In the genomic region with DNA sequence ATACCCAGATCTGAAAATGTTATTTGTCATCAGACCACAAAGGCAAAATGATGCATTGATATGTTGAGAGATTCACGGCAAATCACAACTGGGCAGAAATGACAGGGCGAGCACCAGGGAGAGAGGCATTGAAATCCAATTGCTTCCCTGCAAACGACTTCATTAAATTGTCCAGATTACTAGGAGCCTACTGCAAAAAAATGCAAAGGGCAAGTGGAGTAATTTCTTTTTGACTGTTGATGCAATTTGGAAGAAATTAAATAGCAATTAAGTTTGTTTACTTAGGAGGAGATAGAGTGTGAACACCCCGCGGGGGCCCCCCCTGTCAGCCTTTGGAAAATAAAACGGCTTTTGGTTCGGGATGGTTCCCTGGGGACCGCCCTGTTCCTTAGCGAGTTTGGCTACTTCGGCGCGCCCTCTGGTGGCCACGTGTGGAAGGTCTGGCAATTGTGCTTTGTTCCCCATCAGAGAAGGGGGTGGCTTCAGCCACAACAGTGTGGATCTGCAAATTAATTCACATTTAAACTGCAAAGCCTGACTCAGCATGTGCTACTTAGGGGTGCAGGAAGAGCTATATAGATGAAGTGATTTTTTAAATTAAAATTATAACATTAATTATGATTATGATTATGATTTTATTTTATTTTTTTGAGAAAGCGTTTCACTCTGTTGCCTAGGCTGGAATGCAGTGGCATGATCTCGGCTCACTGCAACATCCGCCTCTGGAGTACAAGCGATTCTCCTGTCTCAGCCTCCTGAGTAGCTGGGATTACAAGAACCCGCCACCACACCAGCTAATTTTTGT, we compare ENCODE assay signal across 1 cellular context.
TF ChIP-seq lines count a peak whose summit lies in the region.

No MANE protein-coding gene starts in this region.

TF ChIP-seq in K562, 482 proteins besides CTCF, POLR2A, EP300 and RAD21 (continued from another document):
- TF ChIP-seq, protein P1, sequence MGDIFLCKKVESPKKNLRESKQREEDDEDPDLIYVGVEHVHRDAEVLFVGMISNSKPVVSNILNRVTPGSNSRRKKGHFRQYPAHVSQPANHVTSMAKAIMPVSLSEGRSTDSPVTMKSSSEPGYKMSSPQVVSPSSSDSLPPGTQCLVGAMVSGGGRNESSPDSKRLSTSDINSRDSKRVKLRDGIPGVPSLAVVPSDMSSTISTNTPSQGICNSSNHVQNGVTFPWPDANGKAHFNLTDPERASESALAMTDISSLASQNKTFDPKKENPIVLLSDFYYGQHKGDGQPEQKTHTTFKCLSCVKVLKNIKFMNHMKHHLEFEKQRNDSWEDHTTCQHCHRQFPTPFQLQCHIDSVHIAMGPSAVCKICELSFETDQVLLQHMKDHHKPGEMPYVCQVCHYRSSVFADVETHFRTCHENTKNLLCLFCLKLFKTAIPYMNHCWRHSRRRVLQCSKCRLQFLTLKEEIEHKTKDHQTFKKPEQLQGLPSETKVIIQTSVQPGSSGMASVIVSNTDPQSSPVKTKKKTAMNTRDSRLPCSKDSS (IDR thresholded peaks at IDR 0.05; ENCODE audit: low read depth, partially characterized antibody) = no peak
- TF ChIP-seq, protein P2, sequence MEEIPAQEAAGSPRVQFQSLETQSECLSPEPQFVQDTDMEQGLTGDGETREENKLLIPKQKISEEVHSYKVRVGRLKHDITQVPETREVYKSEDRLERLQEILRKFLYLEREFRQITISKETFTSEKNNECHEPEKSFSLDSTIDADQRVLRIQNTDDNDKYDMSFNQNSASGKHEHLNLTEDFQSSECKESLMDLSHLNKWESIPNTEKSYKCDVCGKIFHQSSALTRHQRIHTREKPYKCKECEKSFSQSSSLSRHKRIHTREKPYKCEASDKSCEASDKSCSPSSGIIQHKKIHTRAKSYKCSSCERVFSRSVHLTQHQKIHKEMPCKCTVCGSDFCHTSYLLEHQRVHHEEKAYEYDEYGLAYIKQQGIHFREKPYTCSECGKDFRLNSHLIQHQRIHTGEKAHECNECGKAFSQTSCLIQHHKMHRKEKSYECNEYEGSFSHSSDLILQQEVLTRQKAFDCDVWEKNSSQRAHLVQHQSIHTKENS (CRISPR knock-in tag; IDR thresholded peaks at IDR 0.05) = no peak
- TF ChIP-seq ADNP (tag; IDR thresholded peaks at IDR 0.05) = no peak
- TF ChIP-seq SMC3 (conservative IDR thresholded peaks at IDR 0.05; ENCODE audit: insufficient read depth, low read depth, low read length) = peak; percentile 84
- 0 out of 2 replicates have a peak, but pooled peaks have one; percentile 19 for TF ChIP-seq SOX6 (IDR thresholded peaks at IDR 0.05)
- TF ChIP-seq PTRF (tag; IDR thresholded peaks at IDR 0.05) = no peak
- TF ChIP-seq ZNF217 (CRISPR knock-in tag; IDR thresholded peaks at IDR 0.05) = no peak
- TF ChIP-seq BRF1 (IDR thresholded peaks at IDR 0.05; ENCODE audit: borderline replicate concordance, extremely low read depth, insufficient read length) = no peak
- TF ChIP-seq CEBPB (tag; IDR thresholded peaks at IDR 0.05) = no peak
- TF ChIP-seq, protein P3, sequence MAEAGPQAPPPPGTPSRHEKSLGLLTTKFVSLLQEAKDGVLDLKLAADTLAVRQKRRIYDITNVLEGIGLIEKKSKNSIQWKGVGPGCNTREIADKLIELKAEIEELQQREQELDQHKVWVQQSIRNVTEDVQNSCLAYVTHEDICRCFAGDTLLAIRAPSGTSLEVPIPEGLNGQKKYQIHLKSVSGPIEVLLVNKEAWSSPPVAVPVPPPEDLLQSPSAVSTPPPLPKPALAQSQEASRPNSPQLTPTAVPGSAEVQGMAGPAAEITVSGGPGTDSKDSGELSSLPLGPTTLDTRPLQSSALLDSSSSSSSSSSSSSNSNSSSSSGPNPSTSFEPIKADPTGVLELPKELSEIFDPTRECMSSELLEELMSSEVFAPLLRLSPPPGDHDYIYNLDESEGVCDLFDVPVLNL (CRISPR knock-in tag; IDR thresholded peaks at IDR 0.05; ENCODE audit: low read depth) = no peak
- TF ChIP-seq RCOR1 (IDR thresholded peaks at IDR 0.05; ENCODE audit: borderline replicate concordance in 1 of 2, low read depth in 2 of 2, low read length in 2 of 2) = peak in 1 of 2 experiments; percentile 33; a peak in 1 of 4 replicates
- TF ChIP-seq, protein P4, sequence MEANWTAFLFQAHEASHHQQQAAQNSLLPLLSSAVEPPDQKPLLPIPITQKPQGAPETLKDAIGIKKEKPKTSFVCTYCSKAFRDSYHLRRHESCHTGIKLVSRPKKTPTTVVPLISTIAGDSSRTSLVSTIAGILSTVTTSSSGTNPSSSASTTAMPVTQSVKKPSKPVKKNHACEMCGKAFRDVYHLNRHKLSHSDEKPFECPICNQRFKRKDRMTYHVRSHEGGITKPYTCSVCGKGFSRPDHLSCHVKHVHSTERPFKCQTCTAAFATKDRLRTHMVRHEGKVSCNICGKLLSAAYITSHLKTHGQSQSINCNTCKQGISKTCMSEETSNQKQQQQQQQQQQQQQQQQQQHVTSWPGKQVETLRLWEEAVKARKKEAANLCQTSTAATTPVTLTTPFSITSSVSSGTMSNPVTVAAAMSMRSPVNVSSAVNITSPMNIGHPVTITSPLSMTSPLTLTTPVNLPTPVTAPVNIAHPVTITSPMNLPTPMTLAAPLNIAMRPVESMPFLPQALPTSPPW (CRISPR knock-in tag; IDR thresholded peaks at IDR 0.05) = peak; percentile 94
- TF ChIP-seq NRF1 (conservative IDR thresholded peaks at IDR 0.05 in 1 of 2, IDR thresholded peaks at IDR 0.05 in 1 of 2) = no peak
- TF ChIP-seq PHB (CRISPR knock-in tag; IDR thresholded peaks at IDR 0.05) = no peak
- TF ChIP-seq, protein P5, sequence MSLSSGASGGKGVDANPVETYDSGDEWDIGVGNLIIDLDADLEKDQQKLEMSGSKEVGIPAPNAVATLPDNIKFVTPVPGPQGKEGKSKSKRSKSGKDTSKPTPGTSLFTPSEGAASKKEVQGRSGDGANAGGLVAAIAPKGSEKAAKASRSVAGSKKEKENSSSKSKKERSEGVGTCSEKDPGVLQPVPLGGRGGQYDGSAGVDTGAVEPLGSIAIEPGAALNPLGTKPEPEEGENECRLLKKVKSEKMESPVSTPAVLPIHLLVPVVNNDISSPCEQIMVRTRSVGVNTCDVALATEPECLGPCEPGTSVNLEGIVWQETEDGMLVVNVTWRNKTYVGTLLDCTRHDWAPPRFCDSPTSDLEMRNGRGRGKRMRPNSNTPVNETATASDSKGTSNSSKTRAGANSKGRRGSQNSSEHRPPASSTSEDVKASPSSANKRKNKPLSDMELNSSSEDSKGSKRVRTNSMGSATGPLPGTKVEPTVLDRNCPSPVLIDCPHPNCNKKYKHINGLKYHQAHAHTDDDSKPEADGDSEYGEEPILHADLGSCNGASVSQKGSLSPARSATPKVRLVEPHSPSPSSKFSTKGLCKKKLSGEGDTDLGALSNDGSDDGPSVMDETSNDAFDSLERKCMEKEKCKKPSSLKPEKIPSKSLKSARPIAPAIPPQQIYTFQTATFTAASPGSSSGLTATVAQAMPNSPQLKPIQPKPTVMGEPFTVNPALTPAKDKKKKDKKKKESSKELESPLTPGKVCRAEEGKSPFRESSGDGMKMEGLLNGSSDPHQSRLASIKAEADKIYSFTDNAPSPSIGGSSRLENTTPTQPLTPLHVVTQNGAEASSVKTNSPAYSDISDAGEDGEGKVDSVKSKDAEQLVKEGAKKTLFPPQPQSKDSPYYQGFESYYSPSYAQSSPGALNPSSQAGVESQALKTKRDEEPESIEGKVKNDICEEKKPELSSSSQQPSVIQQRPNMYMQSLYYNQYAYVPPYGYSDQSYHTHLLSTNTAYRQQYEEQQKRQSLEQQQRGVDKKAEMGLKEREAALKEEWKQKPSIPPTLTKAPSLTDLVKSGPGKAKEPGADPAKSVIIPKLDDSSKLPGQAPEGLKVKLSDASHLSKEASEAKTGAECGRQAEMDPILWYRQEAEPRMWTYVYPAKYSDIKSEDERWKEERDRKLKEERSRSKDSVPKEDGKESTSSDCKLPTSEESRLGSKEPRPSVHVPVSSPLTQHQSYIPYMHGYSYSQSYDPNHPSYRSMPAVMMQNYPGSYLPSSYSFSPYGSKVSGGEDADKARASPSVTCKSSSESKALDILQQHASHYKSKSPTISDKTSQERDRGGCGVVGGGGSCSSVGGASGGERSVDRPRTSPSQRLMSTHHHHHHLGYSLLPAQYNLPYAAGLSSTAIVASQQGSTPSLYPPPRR (CRISPR knock-in tag; IDR thresholded peaks at IDR 0.05; ENCODE audit: borderline replicate concordance) = no peak
- TF ChIP-seq, protein P6, sequence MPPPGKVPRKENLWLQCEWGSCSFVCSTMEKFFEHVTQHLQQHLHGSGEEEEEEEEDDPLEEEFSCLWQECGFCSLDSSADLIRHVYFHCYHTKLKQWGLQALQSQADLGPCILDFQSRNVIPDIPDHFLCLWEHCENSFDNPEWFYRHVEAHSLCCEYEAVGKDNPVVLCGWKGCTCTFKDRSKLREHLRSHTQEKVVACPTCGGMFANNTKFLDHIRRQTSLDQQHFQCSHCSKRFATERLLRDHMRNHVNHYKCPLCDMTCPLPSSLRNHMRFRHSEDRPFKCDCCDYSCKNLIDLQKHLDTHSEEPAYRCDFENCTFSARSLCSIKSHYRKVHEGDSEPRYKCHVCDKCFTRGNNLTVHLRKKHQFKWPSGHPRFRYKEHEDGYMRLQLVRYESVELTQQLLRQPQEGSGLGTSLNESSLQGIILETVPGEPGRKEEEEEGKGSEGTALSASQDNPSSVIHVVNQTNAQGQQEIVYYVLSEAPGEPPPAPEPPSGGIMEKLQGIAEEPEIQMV (tag; conservative IDR thresholded peaks at IDR 0.05; ENCODE audit: low read depth) = 0 out of 2 replicates have a peak, but pooled peaks have one; percentile 17
- peak; percentile 50; the same call in 1 of the 2 replicates for TF ChIP-seq ZNF316 (IDR thresholded peaks at IDR 0.05)
- TF ChIP-seq XRCC5 (IDR thresholded peaks at IDR 0.05; ENCODE audit: low read depth, low read length) = 0 out of 2 replicates have a peak, but pooled peaks have one; percentile 31
- TF ChIP-seq SREBF2 (CRISPR knock-in tag; IDR thresholded peaks at IDR 0.05) = no peak
- no peak for TF ChIP-seq MEIS2 (IDR thresholded peaks at IDR 0.05; ENCODE audit: partially characterized antibody)
- TF ChIP-seq XRCC4 (IDR thresholded peaks at IDR 0.05; ENCODE audit: extremely low read depth, insufficient read depth, insufficient read length) = no peak
- TF ChIP-seq GABPB1 (CRISPR knock-in tag; IDR thresholded peaks at IDR 0.05) = no peak
- no peak for TF ChIP-seq TCF3 (CRISPR knock-in tag; IDR thresholded peaks at IDR 0.05)
- TF ChIP-seq ZNF384 (IDR thresholded peaks at IDR 0.05; ENCODE audit: low read depth, low read length) = peak; percentile 48
- TF ChIP-seq CXXC5 (CRISPR knock-in tag; IDR thresholded peaks at IDR 0.05) = 0 out of 2 replicates have a peak, but pooled peaks have one; percentile 33
- TF ChIP-seq MAFG (tag; conservative IDR thresholded peaks at IDR 0.05) = 0 out of 2 replicates have a peak, but pooled peaks have one; percentile 19
- TF ChIP-seq TAF7 (tag; IDR thresholded peaks at IDR 0.05) = no peak
- TF ChIP-seq HOXB6 (CRISPR knock-in tag; IDR thresholded peaks at IDR 0.05; ENCODE audit: borderline replicate concordance) = no peak
- TF ChIP-seq NFXL1 (CRISPR knock-in tag; IDR thresholded peaks at IDR 0.05) = no peak
- TF ChIP-seq, protein P7, sequence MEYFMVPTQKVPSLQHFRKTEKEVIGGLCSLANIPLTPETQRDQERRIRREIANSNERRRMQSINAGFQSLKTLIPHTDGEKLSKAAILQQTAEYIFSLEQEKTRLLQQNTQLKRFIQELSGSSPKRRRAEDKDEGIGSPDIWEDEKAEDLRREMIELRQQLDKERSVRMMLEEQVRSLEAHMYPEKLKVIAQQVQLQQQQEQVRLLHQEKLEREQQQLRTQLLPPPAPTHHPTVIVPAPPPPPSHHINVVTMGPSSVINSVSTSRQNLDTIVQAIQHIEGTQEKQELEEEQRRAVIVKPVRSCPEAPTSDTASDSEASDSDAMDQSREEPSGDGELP (CRISPR knock-in tag; IDR thresholded peaks at IDR 0.05; ENCODE audit: borderline replicate concordance) = no peak
- TF ChIP-seq FOXA3 (CRISPR knock-in tag; conservative IDR thresholded peaks at IDR 0.05 in 1 of 2, IDR thresholded peaks at IDR 0.05 in 1 of 2) = 0 out of 4 replicates have a peak, but pooled peaks of 1 of the 2 experiments have one; percentile 24
- TF ChIP-seq, protein P8, sequence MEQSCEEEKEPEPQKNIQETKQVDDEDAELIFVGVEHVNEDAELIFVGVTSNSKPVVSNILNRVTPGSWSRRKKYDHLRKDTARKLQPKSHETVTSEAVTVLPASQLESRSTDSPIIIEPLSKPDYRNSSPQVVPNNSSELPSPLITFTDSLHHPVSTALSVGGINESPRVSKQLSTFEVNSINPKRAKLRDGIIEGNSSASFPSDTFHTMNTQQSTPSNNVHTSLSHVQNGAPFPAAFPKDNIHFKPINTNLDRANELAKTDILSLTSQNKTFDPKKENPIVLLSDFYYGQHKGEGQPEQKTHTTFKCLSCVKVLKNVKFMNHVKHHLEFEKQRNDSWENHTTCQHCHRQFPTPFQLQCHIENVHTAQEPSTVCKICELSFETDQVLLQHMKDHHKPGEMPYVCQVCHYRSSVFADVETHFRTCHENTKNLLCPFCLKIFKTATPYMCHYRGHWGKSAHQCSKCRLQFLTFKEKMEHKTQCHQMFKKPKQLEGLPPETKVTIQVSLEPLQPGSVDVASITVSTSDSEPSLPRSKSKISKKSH (CRISPR knock-in tag; IDR thresholded peaks at IDR 0.05) = no peak
- no peak for TF ChIP-seq ZNF239 (CRISPR knock-in tag; IDR thresholded peaks at IDR 0.05)
- no peak for TF ChIP-seq HDAC2 (IDR thresholded peaks at IDR 0.05)
- TF ChIP-seq LEF1 (IDR thresholded peaks at IDR 0.05) = no peak
- TF ChIP-seq YBX1 (IDR thresholded peaks at IDR 0.05) = no peak
- TF ChIP-seq BRD9 (IDR thresholded peaks at IDR 0.05; ENCODE audit: low read depth, partially characterized antibody) = no peak
- TF ChIP-seq ILF3 (IDR thresholded peaks at IDR 0.05; ENCODE audit: borderline replicate concordance) = no peak
